Comparison of ENCODE assay signal across 27 cellular contexts in the genomic region with DNA sequence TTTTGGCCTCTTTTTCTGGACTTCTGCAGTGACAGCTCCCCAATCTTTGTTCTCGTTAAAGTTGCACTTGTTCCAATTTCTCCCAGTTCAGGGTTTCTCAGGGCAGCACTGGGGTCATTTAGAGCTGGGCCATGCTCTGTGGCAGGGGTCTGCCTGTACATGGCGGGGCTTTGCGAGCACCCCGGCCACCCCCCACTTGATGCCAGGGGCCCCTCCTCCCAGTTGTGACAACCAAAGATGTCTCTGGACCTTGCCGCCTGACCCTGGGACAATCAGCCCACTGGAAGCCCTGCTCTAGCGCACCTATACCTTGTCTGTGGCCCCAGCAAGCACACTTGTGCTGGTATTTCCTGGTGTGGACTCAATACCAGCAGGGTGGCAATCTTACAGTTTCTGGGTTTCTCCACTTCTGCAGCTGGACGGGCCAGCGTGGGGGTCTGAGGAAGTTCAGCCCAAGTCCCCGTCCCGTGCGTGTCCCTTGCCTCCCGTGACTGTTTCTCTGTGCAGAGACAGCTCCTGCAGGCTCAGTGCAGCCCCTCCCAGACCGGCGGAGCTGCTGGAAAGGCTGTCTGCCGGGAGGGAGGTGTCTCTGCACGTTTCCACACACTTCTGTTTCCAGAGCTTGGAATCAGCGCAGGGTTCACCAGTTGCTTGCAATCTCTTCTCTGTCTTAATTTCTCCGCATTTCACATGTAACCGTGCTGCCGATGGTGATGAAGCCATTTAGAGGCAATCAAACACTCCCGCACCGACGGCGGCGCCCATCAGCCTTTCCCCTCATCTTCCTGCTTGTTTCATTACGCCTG.
A peak's percentile ranks its signal among the peaks of the same experiment; 100 is the strongest.
DNase-seq lines count a peak whose midpoint lies in the region; ATAC-seq, FAIRE-seq and TF ChIP-seq lines count a peak whose summit lies in the region.
"Had no signal": no experiment of that assay in that cellular context is flagged by ENCODE, and none has a peak within 500 bp of the region (broad histone marks: within the 10 kb centered on the region; RNA-seq: fewer than 3 reads in every experiment).

No MANE protein-coding gene starts in this region.

- CTCF ChIA-PET in activated naive CD4-positive, alpha-beta T cell treated with anti-CD3 and anti-CD28 coated beads, Interleukin-2, amount 10 ng/mL, durations not matched to agents 7 days and 5 days (lab: Charles Lee), result no interaction called here
- CTCF ChIA-PET in WTC11 (lab: Charles Lee), result no interaction called here

- intact Hi-C loops in kidney (cut with DNase I), result no loop called here
- intact Hi-C loops in posterior vena cava (cut with DNase I), result no loop called here
- intact Hi-C loops in activated CD4-positive, alpha-beta T cell treated with anti-CD3 and anti-CD28 coated beads, Interleukin-2, amount 10 ng/mL, durations not matched to agents 24 days and 14 days (cut with micrococcal nuclease), result no loop called here

- H3K36me3 ChIP-seq in kidney (ENCODE audit: control insufficient read depth in 1 of 2, insufficient read depth in 2 of 2, low read length in 2 of 2) (no peaks in the 10 kb centered on the region), BE2C (no peaks in the 10 kb centered on the region)
- H3K36me3 ChIP-seq: BLaER1 treated with 17β-estradiol and CSF1 and Interleukin-3, amounts not matched to agents 10 nM and 100 nM had no signal

- ATAC-seq in WTC11, result no peak
- ATAC-seq in GM21526 (IDR thresholded peaks at IDR 0.05; ENCODE audit: low FRiP score, unreplicated experiment), result no peak
- ATAC-seq: CD8-positive, alpha-beta T cell; PC-3 had no signal

- peak; percentile 4 for DNase-seq in activated naive CD4-positive, alpha-beta T cell treated with anti-CD3 and anti-CD28 coated beads, Interleukin-2, amount 50 U/mL, for 16 hours
- no peak for DNase-seq in activated naive CD4-positive, alpha-beta T cell treated with anti-CD3 and anti-CD28 coated beads, Interleukin-2, amount 10 ng/mL, durations not matched to agents 7 days and 5 days
- DNase-seq in WTC11 (ENCODE audit: low spot score) (no peak), kidney (peak; percentile 51), posterior vena cava (ENCODE audit: low spot score) (peak; percentile 55), BE2C (no peak)
- DNase-seq in activated CD4-positive, alpha-beta T cell treated with anti-CD3 and anti-CD28 coated beads, Interleukin-2, amount 10 ng/mL, durations not matched to agents 24 days and 14 days, result no peak
- DNase-seq: ACHN; CD8-positive, alpha-beta T cell; HCEC 1CT; KG1; NCI-H1092 treated with DMSO at 0.1 percent for 48 hours; NCI-H1436 treated with DMSO at 0.1 percent for 48 hours; NCI-H1930; NCI-H446; NCI-H526; PC-3; RPMI8226; SIG-M5; SK-N-SH had no signal

- H3K27ac Mint-ChIP-seq in activated naive CD4-positive, alpha-beta T cell treated with anti-CD3 and anti-CD28 coated beads, Interleukin-2, amount 10 ng/mL, durations not matched to agents 7 days and 5 days, result no peak overlapping the region
- peak overlapping the region; percentile 89 for H3K27ac Mint-ChIP-seq in WTC11
- no peak overlapping the region for H3K27ac Mint-ChIP-seq in activated CD4-positive, alpha-beta T cell treated with anti-CD3 and anti-CD28 coated beads, Interleukin-2, amount 10 ng/mL, durations not matched to agents 24 days and 14 days
- H3K27ac Mint-ChIP-seq: CD8-positive, alpha-beta T cell had no signal

- no peak overlapping the region for H3K4me3 Mint-ChIP-seq in activated naive CD4-positive, alpha-beta T cell treated with anti-CD3 and anti-CD28 coated beads, Interleukin-2, amount 10 ng/mL, durations not matched to agents 7 days and 5 days
- no peak overlapping the region for H3K4me3 Mint-ChIP-seq in WTC11
- H3K4me3 Mint-ChIP-seq in activated CD4-positive, alpha-beta T cell treated with anti-CD3 and anti-CD28 coated beads, Interleukin-2, amount 10 ng/mL, durations not matched to agents 24 days and 14 days, result no peak overlapping the region
- H3K4me3 Mint-ChIP-seq: CD8-positive, alpha-beta T cell; GM23338 had no signal

- H3K4me3 ChIP-seq in kidney (ENCODE audit: low read length in 2 of 2) (no peak overlapping the region), BE2C (ENCODE audit: low read depth, low read length) (no peak overlapping the region)
- H3K4me3 ChIP-seq: BLaER1 treated with 17β-estradiol and CSF1 and Interleukin-3, amounts not matched to agents 10 nM and 100 nM; GM23338 had no signal

- H3K27me3 Mint-ChIP-seq in activated naive CD4-positive, alpha-beta T cell treated with anti-CD3 and anti-CD28 coated beads, Interleukin-2, amount 10 ng/mL, durations not matched to agents 7 days and 5 days, result peaks cover 6% of the 10 kb centered on the region
- H3K27me3 Mint-ChIP-seq in WTC11 (ENCODE audit: low read depth), result no peaks in the 10 kb centered on the region
- peaks cover 2% of the 10 kb centered on the region for H3K27me3 Mint-ChIP-seq in activated CD4-positive, alpha-beta T cell treated with anti-CD3 and anti-CD28 coated beads, Interleukin-2, amount 10 ng/mL, durations not matched to agents 24 days and 14 days

- H3K4me1 Mint-ChIP-seq in activated naive CD4-positive, alpha-beta T cell treated with anti-CD3 and anti-CD28 coated beads, Interleukin-2, amount 10 ng/mL, durations not matched to agents 7 days and 5 days, result no peaks in the 10 kb centered on the region
- peaks cover 45% of the 10 kb centered on the region for H3K4me1 Mint-ChIP-seq in WTC11
- no peaks in the 10 kb centered on the region for H3K4me1 Mint-ChIP-seq in activated CD4-positive, alpha-beta T cell treated with anti-CD3 and anti-CD28 coated beads, Interleukin-2, amount 10 ng/mL, durations not matched to agents 24 days and 14 days

- no peak overlapping the region for H3K9ac ChIP-seq in kidney (ENCODE audit: low read length in 2 of 2)
- H3K9ac ChIP-seq: BLaER1 treated with 17β-estradiol and CSF1 and Interleukin-3, amounts not matched to agents 10 nM and 100 nM; SK-N-SH had no signal

- TF ChIP-seq CTCF in WTC11 (IDR thresholded peaks at IDR 0.05) (no peak), kidney (IDR thresholded peaks at IDR 0.05; ENCODE audit: borderline replicate concordance, extremely low read depth, insufficient read depth) (no peak), BE2C (IDR thresholded peaks at IDR 0.05; ENCODE audit: low read depth, low read length) (no peak)

- no peaks in the 10 kb centered on the region for H3K27me3 ChIP-seq in BE2C
- H3K27me3 ChIP-seq: BLaER1 treated with 17β-estradiol and CSF1 and Interleukin-3, amounts not matched to agents 10 nM and 100 nM had no signal

- H3K4me1 ChIP-seq in kidney (ENCODE audit: control insufficient read depth in 1 of 2, insufficient read depth in 1 of 2, low read depth in 1 of 2, low read length in 2 of 2) (no peaks in the 10 kb centered on the region), BE2C (no peaks in the 10 kb centered on the region)

- no peak for FAIRE-seq in kidney (lab: Jason Lieb, UNC)
- FAIRE-seq: G401.6, GM12892 had no signal

- POLR2A ChIA-PET in WTC11 (lab: Charles Lee), result no interaction called here

- H3K9me3 ChIP-seq in kidney (ENCODE audit: control insufficient read depth in 1 of 2, low read length in 2 of 2) (no peaks in the 10 kb centered on the region), BE2C (peaks cover 6% of the 10 kb centered on the region; the same call in 1 of the 2 replicates)
- H3K9me3 ChIP-seq: BLaER1 treated with 17β-estradiol and CSF1 and Interleukin-3, amounts not matched to agents 10 nM and 100 nM; SK-N-SH had no signal

- H3K9me3 Mint-ChIP-seq in activated naive CD4-positive, alpha-beta T cell treated with anti-CD3 and anti-CD28 coated beads, Interleukin-2, amount 10 ng/mL, durations not matched to agents 7 days and 5 days, result no peaks in the 10 kb centered on the region
- no peaks in the 10 kb centered on the region for H3K9me3 Mint-ChIP-seq in WTC11
- H3K9me3 Mint-ChIP-seq in activated CD4-positive, alpha-beta T cell treated with anti-CD3 and anti-CD28 coated beads, Interleukin-2, amount 10 ng/mL, durations not matched to agents 24 days and 14 days, result no peaks in the 10 kb centered on the region
- H3K9me3 Mint-ChIP-seq: CD8-positive, alpha-beta T cell; GM23338 had no signal

- H3K27ac ChIP-seq in kidney (ENCODE audit: low read depth in 2 of 2, low read length in 2 of 2), result no peak overlapping the region
- H3K27ac ChIP-seq: 22Rv1; BLaER1 treated with 17β-estradiol and CSF1 and Interleukin-3, amounts not matched to agents 10 nM and 100 nM; HL-60 had no signal

- no peaks in the 10 kb centered on the region for H3K36me3 Mint-ChIP-seq in activated naive CD4-positive, alpha-beta T cell treated with anti-CD3 and anti-CD28 coated beads, Interleukin-2, amount 10 ng/mL, durations not matched to agents 7 days and 5 days
- H3K36me3 Mint-ChIP-seq in WTC11, result no peaks in the 10 kb centered on the region
- no peaks in the 10 kb centered on the region for H3K36me3 Mint-ChIP-seq in activated CD4-positive, alpha-beta T cell treated with anti-CD3 and anti-CD28 coated beads, Interleukin-2, amount 10 ng/mL, durations not matched to agents 24 days and 14 days (ENCODE audit: low read depth)
- H3K36me3 Mint-ChIP-seq: CD8-positive, alpha-beta T cell had no signal

TF ChIP-seq in WTC11, 78 proteins besides CTCF, POLR2A, EP300 and RAD21:
- TF ChIP-seq RORB (CRISPR knock-in tag; IDR thresholded peaks at IDR 0.05), result no peak
- TF ChIP-seq, protein P1, sequence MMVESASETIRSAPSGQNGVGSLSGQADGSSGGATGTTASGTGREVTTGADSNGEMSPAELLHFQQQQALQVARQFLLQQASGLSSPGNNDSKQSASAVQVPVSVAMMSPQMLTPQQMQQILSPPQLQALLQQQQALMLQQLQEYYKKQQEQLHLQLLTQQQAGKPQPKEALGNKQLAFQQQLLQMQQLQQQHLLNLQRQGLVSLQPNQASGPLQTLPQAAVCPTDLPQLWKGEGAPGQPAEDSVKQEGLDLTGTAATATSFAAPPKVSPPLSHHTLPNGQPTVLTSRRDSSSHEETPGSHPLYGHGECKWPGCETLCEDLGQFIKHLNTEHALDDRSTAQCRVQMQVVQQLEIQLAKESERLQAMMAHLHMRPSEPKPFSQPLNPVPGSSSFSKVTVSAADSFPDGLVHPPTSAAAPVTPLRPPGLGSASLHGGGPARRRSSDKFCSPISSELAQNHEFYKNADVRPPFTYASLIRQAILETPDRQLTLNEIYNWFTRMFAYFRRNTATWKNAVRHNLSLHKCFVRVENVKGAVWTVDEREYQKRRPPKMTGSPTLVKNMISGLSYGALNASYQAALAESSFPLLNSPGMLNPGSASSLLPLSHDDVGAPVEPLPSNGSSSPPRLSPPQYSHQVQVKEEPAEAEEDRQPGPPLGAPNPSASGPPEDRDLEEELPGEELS (CRISPR knock-in tag; IDR thresholded peaks at IDR 0.05), result no peak

Comparison
In these comparisons a context has a peak if more than half of its experiments do, and no peak if none do; other contexts are left out.
1. DNase-seq: peak in activated naive CD4-positive, alpha-beta T cell treated with anti-CD3 and anti-CD28 coated beads, Interleukin-2, amount 50 U/mL, for 16 hours (single experiment), kidney (single experiment) and posterior vena cava (single experiment); none in activated naive CD4-positive, alpha-beta T cell treated with anti-CD3 and anti-CD28 coated beads, Interleukin-2, amount 10 ng/mL, durations not matched to agents 7 days and 5 days (single experiment), WTC11 (single experiment), BE2C (single experiment) and activated CD4-positive, alpha-beta T cell treated with anti-CD3 and anti-CD28 coated beads, Interleukin-2, amount 10 ng/mL, durations not matched to agents 24 days and 14 days (single experiment).